ENCODE assay signal across 8 cellular contexts in the genomic region with DNA sequence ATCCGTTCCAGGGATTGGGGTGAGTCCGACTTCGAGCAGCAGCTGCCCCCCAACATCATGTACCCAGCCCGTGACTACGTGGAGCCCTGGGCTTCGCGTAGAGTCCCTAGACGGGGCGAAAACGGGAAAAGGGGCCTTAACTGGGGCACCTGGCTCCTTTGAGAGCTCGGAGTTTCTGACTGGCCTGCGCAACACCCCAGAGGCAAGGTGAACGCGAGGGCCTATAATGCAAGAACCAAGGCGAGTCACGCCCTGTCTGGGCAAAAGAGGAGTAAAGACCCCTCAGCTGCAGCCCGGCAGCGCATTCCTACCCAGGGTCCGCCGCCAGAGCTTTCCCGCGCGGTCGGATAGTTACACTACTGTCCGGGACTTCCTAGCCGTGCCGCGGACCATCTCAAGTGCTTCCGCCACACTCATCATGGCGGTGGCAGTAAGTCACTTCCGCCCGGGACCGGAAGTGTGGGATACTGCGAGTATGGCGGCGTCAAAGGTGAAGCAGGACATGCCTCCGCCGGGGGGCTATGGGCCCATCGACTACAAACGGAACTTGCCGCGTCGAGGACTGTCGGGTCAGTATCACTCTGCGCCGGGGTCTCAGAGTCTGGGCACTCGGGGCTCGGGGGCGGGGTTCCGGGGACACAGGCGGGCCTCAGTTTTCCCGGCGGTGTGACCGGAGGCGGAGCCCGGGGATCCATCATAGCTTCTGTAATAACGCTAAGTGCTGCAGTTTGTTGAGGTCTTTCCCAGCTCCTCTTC.
DNase-seq lines count a peak whose midpoint lies in the region; ATAC-seq and TF ChIP-seq lines count a peak whose summit lies in the region.

NDUFA13 (plus strand) TSS at position 462 of the 756 bp plus-strand sequence; CDS start at position 476, 14 bp downstream.

- peaks cover 13% of the 10 kb centered on the region for H3K4me1 ChIP-seq in OCI-LY3 (ENCODE audit: low read length)

- H4K20me1 ChIP-seq in OCI-LY3 (ENCODE audit: insufficient read depth, low read length), result no peaks in the 10 kb centered on the region

- H3K4me2 ChIP-seq in OCI-LY3 (ENCODE audit: low read length), result peak within 1 kb of the TSS; percentile 91

- H3K27ac ChIP-seq in OCI-LY3 (ENCODE audit: low read length), result peak within 1 kb of the TSS; percentile 42

- peak within 1 kb of the TSS; percentile 95 for H3K4me3 ChIP-seq in OCI-LY3 (ENCODE audit: low read length)
- H3K4me3 ChIP-seq in epithelial cell of esophagus (ENCODE audit: low read length), result peak within 1 kb of the TSS; percentile 97

- no peaks in the 10 kb centered on the region for H3K9me3 ChIP-seq in OCI-LY3 (ENCODE audit: insufficient read depth, low read length)

- DNase-seq in D341Med (ENCODE audit: low spot score) (peak; percentile 93), HuH-7.5 (ENCODE audit: low spot score) (peak; percentile 99), epithelial cell of esophagus (ENCODE audit: low read depth) (peak; percentile 92), middle frontal gyrus (ENCODE audit: extremely low spot score, low spot score) (peak; percentile 84)
- peak; percentile 99 for DNase-seq in activated CD8-positive, alpha-beta memory T cell treated with anti-CD3 and anti-CD28 coated beads, Interleukin-2, amount 50 U/mL, for 48 hours
- DNase-seq in stimulated activated CD8-positive, alpha-beta memory T cell treated with anti-CD3 and anti-CD28 coated beads, Interleukin-2, amount 100 ng/mL, for 1 hour (ENCODE audit: low read depth in 2 of 2), result peak; percentile 85 to 89

- peaks cover 23% of the 10 kb centered on the region for H3K36me3 ChIP-seq in OCI-LY3 (replicated peaks; ENCODE audit: low read depth, low read length)

- TF ChIP-seq CTCF in OCI-LY3 (IDR thresholded peaks at IDR 0.05; ENCODE audit: low read depth, low read length) (no peak), epithelial cell of esophagus (IDR thresholded peaks at IDR 0.05; ENCODE audit: insufficient read depth, low read depth, low read length, missing control alignments) (peak; percentile 21)

- peaks cover 42% of the 10 kb centered on the region for H3K79me2 ChIP-seq in OCI-LY3 (ENCODE audit: low read length)

- no peaks in the 10 kb centered on the region for H3K27me3 ChIP-seq in OCI-LY3 (ENCODE audit: low read depth, low read length)

- H2AFZ ChIP-seq in OCI-LY3 (ENCODE audit: low read depth, low read length), result peak within 1 kb of the TSS; percentile 62; the same call in 1 of the 2 replicates

- H3K9ac ChIP-seq in OCI-LY3 (ENCODE audit: low read length), result peak within 1 kb of the TSS; percentile 85

- peak; percentile 77 for ATAC-seq in GM21526 (IDR thresholded peaks at IDR 0.05; ENCODE audit: low FRiP score, unreplicated experiment)

Comparison
In these comparisons a context has a peak if more than half of its experiments do, and no peak if none do; other contexts are left out.
1. Peak in every context shown above with its lines: DNase-seq, ATAC-seq, H3K4me3 ChIP-seq and H3K27ac ChIP-seq.